Comparison of ENCODE assay signal across 8 cellular contexts in the genomic region with DNA sequence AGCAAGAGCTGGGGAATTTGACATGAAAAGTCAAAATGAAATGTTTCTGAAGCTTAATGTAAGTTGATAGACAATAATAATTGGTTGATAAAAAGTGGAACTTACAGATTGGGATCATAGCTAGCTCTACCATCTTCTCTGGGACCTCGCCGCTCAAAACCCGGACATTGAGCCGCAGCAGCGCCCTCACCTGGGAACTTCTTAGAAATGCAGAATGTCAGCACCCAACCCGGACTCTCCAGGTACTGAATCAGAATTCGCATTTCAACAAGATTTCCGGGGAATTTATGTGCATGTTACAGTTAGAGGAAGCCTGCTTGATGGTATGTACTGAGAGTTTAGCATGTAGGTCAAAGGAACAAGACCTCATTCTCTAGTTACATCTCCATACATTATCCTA. TPM values are rescaled to one million over a fixed set of nuclear protein-coding genes. Genes with fewer than 3 reads are reported as not detected.
A peak's percentile ranks its signal among the peaks of the same experiment; 100 is the strongest.
DNase-seq lines count a peak whose midpoint lies in the region; ATAC-seq and TF ChIP-seq lines count a peak whose summit lies in the region.

No MANE protein-coding gene starts in this region.

- no peak for TF ChIP-seq EP300 in upper lobe of left lung (IDR thresholded peaks at IDR 0.05)

- ATAC-seq in HG03432 (IDR thresholded peaks at IDR 0.05; ENCODE audit: unreplicated experiment): peak; percentile 64
- no peak for ATAC-seq in upper lobe of left lung (ENCODE audit: low FRiP score in 2 of 2)
- ATAC-seq in activated CD4-positive, CD25-positive, alpha-beta regulatory T cell treated with anti-CD3 and anti-CD28 coated beads, Interleukin-2, amount 50 U/mL, for 24 hours: no peak

- H3K4me1 ChIP-seq in hepatocyte (ENCODE audit: insufficient read depth) (peaks cover 2% of the 10 kb centered on the region), upper lobe of left lung (peaks cover 4 to 7% (median 6%) of the 10 kb centered on the region in 4 donors)

- H4K20me1 ChIP-seq in hepatocyte (ENCODE audit: insufficient read depth, poor library complexity, severe bottlenecking): no peaks in the 10 kb centered on the region

- H3K4me3 ChIP-seq in hepatocyte: no peak overlapping the region
- no peak overlapping the region for H3K4me3 ChIP-seq in upper lobe of left lung

- no peak overlapping the region for H3K4me2 ChIP-seq in hepatocyte

- TF ChIP-seq POLR2A in upper lobe of left lung (IDR thresholded peaks at IDR 0.05): no peak

- no peaks in the 10 kb centered on the region for H3K9me3 ChIP-seq in hepatocyte (ENCODE audit: low read depth)
- H3K9me3 ChIP-seq in upper lobe of left lung: no peaks in the 10 kb centered on the region

- H3K36me3 ChIP-seq in hepatocyte (replicated peaks; ENCODE audit: insufficient read depth, low read depth): no peaks in the 10 kb centered on the region
- H3K36me3 ChIP-seq in upper lobe of left lung: no peaks in the 10 kb centered on the region

- H3K9me2 ChIP-seq in hepatocyte (replicated peaks; ENCODE audit: insufficient read depth): no peaks in the 10 kb centered on the region

- H2AFZ ChIP-seq in hepatocyte: no peak overlapping the region

- H3K27me3 ChIP-seq in hepatocyte (no peaks in the 10 kb centered on the region), upper lobe of left lung (no peaks in the 10 kb centered on the region)

- peak; percentile 61 for TF ChIP-seq CTCF in hepatocyte (IDR thresholded peaks at IDR 0.05; ENCODE audit: poor library complexity)
- TF ChIP-seq CTCF in upper lobe of left lung (IDR thresholded peaks at IDR 0.05): peak; percentile 30 to 51 (median 43)

- WGBS in hepatocyte (ENCODE audit: low lambda C conversion rate, missing lambda C conversion rate): 22% methylated on average over 8 of the region's 8 CpGs
- 55 to 67% methylated on average over 8 of the region's 8 CpGs for WGBS in upper lobe of left lung, 2 donors

- H3K79me2 ChIP-seq in hepatocyte: no peaks in the 10 kb centered on the region

- H3K27ac ChIP-seq in hepatocyte (no peak overlapping the region), upper lobe of left lung (no peak overlapping the region)

- DNase-seq in ELF-1 (ENCODE audit: low read depth, low spot score): peak; percentile 61
- peak; percentile 7 to 9 for DNase-seq in activated CD4-positive, alpha-beta T cell treated with anti-CD3 and anti-CD28 coated beads, Interleukin-2, amount 50 U/mL, for 4 hours
- peak; percentile 73 for DNase-seq in hepatocyte (ENCODE audit: low spot score)
- peak in 1 of 2 donors; percentile 44 for DNase-seq in upper lobe of left lung
- DNase-seq in foreskin melanocyte: no peak
- DNase-seq in hepatic stellate cell (ENCODE audit: low spot score): no peak

RNA-seq across cellular contexts. Expression of gene ABLIM1, which starts 36.7 kb away (rescaled TPM):
- total RNA-seq in hepatocyte (31.6 and 37.9 TPM in 2 replicates), upper lobe of left lung (100 to 1,000 TPM in 5 of 6 donors, 10 to 100 TPM in 1; 92.2 to 153 (median 131) TPM)
- polyA plus RNA-seq in hepatocyte: 19.8 and 20.8 TPM in 2 replicates

Comparison
In these comparisons a context has a peak if more than half of its experiments do, and no peak if none do; other contexts are left out.
1. DNase-seq: peak in ELF-1 (single experiment), activated CD4-positive, alpha-beta T cell treated with anti-CD3 and anti-CD28 coated beads, Interleukin-2, amount 50 U/mL, for 4 hours (2 of 2) and hepatocyte (single experiment); none in foreskin melanocyte (single experiment) and hepatic stellate cell (single experiment).